Comparison of ENCODE assay signal across 8 cellular contexts in the genomic region with DNA sequence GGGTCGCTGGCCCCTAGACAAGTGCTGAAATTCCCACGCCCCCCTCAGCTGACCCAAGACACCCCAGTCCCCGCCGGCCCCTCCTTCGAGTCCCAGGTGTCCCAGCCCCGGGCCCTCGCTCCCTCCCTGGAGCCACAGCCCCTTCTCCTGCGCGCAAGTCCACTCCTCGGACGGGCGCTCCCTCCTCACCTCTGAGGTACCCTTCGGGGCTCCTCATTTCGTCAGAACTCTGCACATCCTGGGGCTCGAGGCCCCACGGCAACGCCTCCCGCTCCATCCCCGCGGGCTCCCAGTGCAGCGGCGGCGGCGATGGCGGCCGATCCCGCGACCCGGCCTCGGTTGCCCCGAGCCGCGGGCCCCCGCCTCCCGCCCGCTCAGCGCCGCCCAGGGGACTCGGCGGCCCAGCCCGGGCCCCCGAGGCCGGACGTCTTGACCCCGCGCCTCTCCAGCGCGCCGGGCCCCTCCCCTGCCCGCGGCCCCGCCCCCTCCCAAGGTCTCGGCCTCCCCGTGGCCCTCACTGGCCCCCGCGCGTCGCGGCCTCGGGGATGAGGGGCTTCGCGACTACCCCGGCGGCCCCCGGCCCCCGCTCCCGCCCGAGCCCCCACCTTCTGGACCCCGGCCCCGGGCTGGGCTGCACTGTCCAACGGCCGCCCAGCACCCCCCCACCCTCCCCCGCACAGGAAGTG. TPM values are rescaled to one million over a fixed set of nuclear protein-coding genes. Genes with fewer than 3 reads are reported as not detected.
DNase-seq lines count a peak whose midpoint lies in the region; ATAC-seq and TF ChIP-seq lines count a peak whose summit lies in the region.

Gene ZNF768 (minus strand): TSS at position 430 of the 686 bp plus-strand sequence. CDS start 153 bp downstream, at position 277.

- peaks cover 14% of the 10 kb centered on the region for H3K4me1 Mint-ChIP-seq in Caco-2 (ENCODE audit: low read depth, unreplicated experiment)

- peaks cover 30% of the 10 kb centered on the region for H3K4me1 ChIP-seq in Caco-2
- peaks cover 7% of the 10 kb centered on the region for H3K4me1 ChIP-seq in HUES64 (ENCODE audit: insufficient read depth, low read length)
- peaks cover 16% of the 10 kb centered on the region for H3K4me1 ChIP-seq in mucosa of descending colon (ENCODE audit: low read depth)
- H3K4me1 ChIP-seq in transverse colon, result peaks cover 14 to 46% (median 22%) of the 10 kb centered on the region in 4 donors

- CTCF ChIA-PET in Caco-2 (lab: Charles Lee), result interaction anchor here (0.9 to 1.6 kb wide), 4 partner anchors 9 to 117 kb away, joined by 3 to 15 read pairs (median 10); partner anchors contain the start of gene DCTPP1

- H3K36me3 Mint-ChIP-seq in Caco-2 (ENCODE audit: insufficient read depth, unreplicated experiment), result peaks cover 23% of the 10 kb centered on the region

- H3K27me3 Mint-ChIP-seq in Caco-2 (ENCODE audit: insufficient read depth, unreplicated experiment), result no peaks in the 10 kb centered on the region

- BruUV-seq in Caco-2 (replicated peaks; lab: Mats Ljungman, UMichigan), result no TSS peak

- DNase-seq in Caco-2 (peak; percentile 52 to 55), epithelial cell of esophagus (ENCODE audit: low read depth) (no peak), mucosa of descending colon (peak; percentile 64 to 81 (median 74)), transverse colon (peak; percentile 46), putamen (ENCODE audit: low spot score) (no peak)
- DNase-seq in activated CD4-positive, alpha-beta T cell treated with anti-CD3 and anti-CD28 coated beads, Interleukin-2, amount 50 U/mL, for 48 hours, result peak; percentile 37 to 40

- no peaks in the 10 kb centered on the region for H3K9me3 ChIP-seq in Caco-2
- no peaks in the 10 kb centered on the region for H3K9me3 ChIP-seq in HUES64 (ENCODE audit: insufficient read depth, low read depth, low read length)
- H3K9me3 ChIP-seq in mucosa of descending colon, result no peaks in the 10 kb centered on the region
- no peaks in the 10 kb centered on the region for H3K9me3 ChIP-seq in transverse colon

- peak within 1 kb of the TSS; percentile 82 for H3K4me3 Mint-ChIP-seq in Caco-2 (ENCODE audit: unreplicated experiment)

- peak within 1 kb of the TSS; percentile 75 for H3K27ac Mint-ChIP-seq in Caco-2 (ENCODE audit: unreplicated experiment)

- H3K4me3 ChIP-seq in Caco-2 (ENCODE audit: low read depth, low read length), result peak within 1 kb of the TSS; percentile 69
- H3K4me3 ChIP-seq in HUES64 (ENCODE audit: low read length), result peak within 1 kb of the TSS; percentile 77
- peak within 1 kb of the TSS; percentile 71 for H3K4me3 ChIP-seq in epithelial cell of esophagus (ENCODE audit: low read length)
- H3K4me3 ChIP-seq in mucosa of descending colon, result peak within 1 kb of the TSS; percentile 61
- peak within 1 kb of the TSS; percentile 75 to 93 (median 84) for H3K4me3 ChIP-seq in transverse colon

- H3K9me3 Mint-ChIP-seq in Caco-2 (ENCODE audit: unreplicated experiment), result no peaks in the 10 kb centered on the region

- under 1% methylated on average over 69 of the region's 73 CpGs for WGBS in HUES64
- 12% methylated on average over 10 of the region's 73 CpGs; no CpG with 5 or more reads in 1 of the 2 donors for WGBS in transverse colon (ENCODE audit: low coverage in 1 of 2), 2 donors

- POLR2A ChIA-PET in Caco-2 (lab: Charles Lee), result interaction anchor here (0.8 to 1.0 kb wide), 3 partner anchors 15 to 108 kb away, joined by 4 to 7 read pairs (median 4); partner anchors contain the start of gene DCTPP1

- TF ChIP-seq CTCF in Caco-2 (IDR thresholded peaks at IDR 0.05; ENCODE audit: insufficient read depth in 1 of 2, low read depth in 1 of 2, low read length in 1 of 2, severe bottlenecking in 1 of 2, unreplicated experiment in 1 of 2) (no peak), epithelial cell of esophagus (IDR thresholded peaks at IDR 0.05; ENCODE audit: insufficient read depth, low read depth, low read length, missing control alignments) (no peak), mucosa of descending colon (IDR thresholded peaks at IDR 0.05) (no peak), transverse colon (IDR thresholded peaks at IDR 0.05) (no peak)

- peak within 1 kb of the TSS; percentile 94 for H3K27ac ChIP-seq in HUES64 (ENCODE audit: low read depth, low read length)
- H3K27ac ChIP-seq in transverse colon, result peak within 1 kb of the TSS; percentile 97 to 99 (median 99)

- intact Hi-C loops in Caco-2 (cut with micrococcal nuclease; ENCODE audit: unreplicated experiment) (loop anchor here (2.0 to 10.0 kb wide), 3 partner anchors 95 to 171 kb away; partner anchors contain the start of genes DCTPP1, FBRS, PRR14 and SRCAP), mucosa of descending colon (cut with DNase I, micrococcal nuclease) (no loop called here), transverse colon (cut with DNase I; ENCODE audit: low total_unique reads) (loop anchor here (10.0 kb wide), 1 partner anchor 81 kb away; the partner anchor contains the start of gene SEPHS2)

- ATAC-seq in GM19438 (IDR thresholded peaks at IDR 0.05; ENCODE audit: low read depth, unreplicated experiment) (peak; percentile 14), mucosa of descending colon (peak; percentile 49)

- peak; percentile 32 for TF ChIP-seq POLR2A in transverse colon (IDR thresholded peaks at IDR 0.05)

- TF ChIP-seq EP300 in transverse colon (IDR thresholded peaks at IDR 0.05; ENCODE audit: low read depth), result no peak

- H3K36me3 ChIP-seq in Caco-2 (ENCODE audit: control insufficient read depth, insufficient read depth, low read length) (no peaks in the 10 kb centered on the region; the same call in 1 of the 2 replicates), HUES64 (ENCODE audit: insufficient read depth, low read length) (peaks cover 10% of the 10 kb centered on the region; the same call in 1 of the 2 replicates), mucosa of descending colon (ENCODE audit: low read depth) (no peaks in the 10 kb centered on the region), transverse colon (peaks cover 0 to under 1% (median 0%) of the 10 kb centered on the region in 4 donors)

- H3K27me3 ChIP-seq in Caco-2 (replicated peaks; ENCODE audit: control insufficient read depth, insufficient read depth, low read length), result no peaks in the 10 kb centered on the region
- H3K27me3 ChIP-seq in HUES64 (ENCODE audit: insufficient read depth, low read length), result no peaks in the 10 kb centered on the region
- no peaks in the 10 kb centered on the region for H3K27me3 ChIP-seq in transverse colon

- in situ Hi-C loops in transverse colon (cut with MboI; ENCODE audit: low pct_ligation_motif_present in 1 of 4, low pct_unique_long_range_greater_than_20kb in 1 of 4, low sequenced_read_pairs in 3 of 4), result loop anchor here in 2 of 4 donors (10.0 kb wide), 2 partner anchors 81 to 91 kb away; partner anchors contain the start of genes DCTPP1 (in 1 of the 2) and SEPHS2 (in 1 of the 2)

- H3K9ac ChIP-seq in HUES64 (ENCODE audit: low read depth, low read length), result peak within 1 kb of the TSS; percentile 84

RNA-seq across cellular contexts. Expression of gene ZNF768, which starts in this region (rescaled TPM):
- total RNA-seq in Caco-2 (2022) (30.3 and 30.6 TPM in 2 replicates), mucosa of descending colon (10 to 100 TPM; 53.9 to 70.1 (median 65.9) TPM), transverse colon (100 to 1,000 TPM in 1 of 4 donors, 10 to 100 TPM in 3; 54.7 to 116 (median 74.9) TPM)
- polyA plus RNA-seq in HUES64 (2013, experiment 1 of 2), result 23.1 TPM
- polyA plus RNA-seq in HUES64 (2013, experiment 2 of 2), result 32.3 TPM

Comparison
In these comparisons a context has a peak if more than half of its experiments do, and no peak if none do; other contexts are left out.
1. DNase-seq: peak in Caco-2 (2 of 2), activated CD4-positive, alpha-beta T cell treated with anti-CD3 and anti-CD28 coated beads, Interleukin-2, amount 50 U/mL, for 48 hours (2 of 2), mucosa of descending colon (3 of 3) and transverse colon (single experiment); none in epithelial cell of esophagus (single experiment) and putamen (single experiment).
2. intact Hi-C loops: an anchor here in Caco-2 (2.0 to 10.0 kb wide) and transverse colon (10.0 kb wide); none called in mucosa of descending colon.
3. Peak in every context shown above with its lines, with median percentiles within 50 percentile points of each other: H3K4me3 ChIP-seq.